15 cellular contexts compared by ENCODE assay signal in the genomic region with DNA sequence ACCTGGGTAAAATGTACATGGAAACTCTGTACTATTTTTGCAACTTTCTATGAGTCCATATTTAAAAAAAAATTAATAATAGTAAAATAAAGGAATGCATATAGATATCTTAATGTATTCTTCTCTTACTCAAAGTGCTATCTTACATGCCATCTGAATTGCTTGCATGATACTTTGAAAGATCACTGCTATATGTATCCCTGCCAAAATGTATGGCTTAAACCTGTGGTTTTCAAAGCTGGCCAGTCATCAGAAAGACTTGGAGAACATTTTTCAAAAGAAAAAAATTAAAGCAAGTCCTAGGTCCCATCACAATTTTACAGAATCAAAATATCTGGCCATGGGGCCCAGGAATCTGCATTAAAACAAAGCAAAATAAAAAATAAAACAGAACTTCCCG.
A peak's percentile ranks its signal among the peaks of the same experiment; 100 is the strongest.
DNase-seq lines count a peak whose midpoint lies in the region; ATAC-seq, FAIRE-seq and TF ChIP-seq lines count a peak whose summit lies in the region.
"Had no signal": no experiment of that assay in that cellular context is flagged by ENCODE, and none has a peak within 500 bp of the region (broad histone marks: within the 10 kb centered on the region; RNA-seq: fewer than 3 reads in every experiment).

No MANE protein-coding gene starts in this region.

- no peak overlapping the region for H3K27ac Mint-ChIP-seq in HFFc6
- H3K27ac Mint-ChIP-seq: CD4-positive, CD25-positive, alpha-beta regulatory T cell; IgD-negative memory B cell had no signal

- no peak for ATAC-seq in gastrocnemius medialis
- no peak for ATAC-seq in GM21576 (IDR thresholded peaks at IDR 0.05; ENCODE audit: unreplicated experiment)

- in situ Hi-C loops in gastrocnemius medialis (cut with MboI; ENCODE audit: low sequenced_read_pairs in 4 of 4): loop anchor here in 2 of 4 donors (10.0 to 25.0 kb wide), 2 partner anchors 151 to 679 kb away; partner anchors contain the start of gene BCL6 (in 2 of the 2)

- TF ChIP-seq POLR2A in gastrocnemius medialis (IDR thresholded peaks at IDR 0.05): no peak
- no peak for TF ChIP-seq POLR2A in GM12891 (IDR thresholded peaks at IDR 0.05; ENCODE audit: low read depth, low read length)

- H3K27me3 ChIP-seq in gastrocnemius medialis: no peaks in the 10 kb centered on the region
- H3K27me3 ChIP-seq: BLaER1 treated with 17β-estradiol and CSF1 and Interleukin-3, amounts not matched to agents 10 nM and 100 nM had no signal

- H3K27me3 Mint-ChIP-seq in HFFc6 (ENCODE audit: insufficient read depth): no peaks in the 10 kb centered on the region
- H3K27me3 Mint-ChIP-seq: CD4-positive, CD25-positive, alpha-beta regulatory T cell; IgD-negative memory B cell had no signal

- H3K36me3 Mint-ChIP-seq in HFFc6 (ENCODE audit: low read depth): peaks cover 30% of the 10 kb centered on the region

- H3K9me3 Mint-ChIP-seq in HFFc6: no peaks in the 10 kb centered on the region
- H3K9me3 Mint-ChIP-seq: CD4-positive, CD25-positive, alpha-beta regulatory T cell; IgD-negative memory B cell had no signal

- no peaks in the 10 kb centered on the region for H3K36me3 ChIP-seq in gastrocnemius medialis

- H3K4me1 Mint-ChIP-seq in HFFc6 (ENCODE audit: low read depth): peaks cover 48% of the 10 kb centered on the region

- no peak overlapping the region for H3K4me3 ChIP-seq in gastrocnemius medialis
- H3K4me3 ChIP-seq: BLaER1 treated with 17β-estradiol and CSF1 and Interleukin-3, amounts not matched to agents 10 nM and 100 nM had no signal

- H3K4me3 Mint-ChIP-seq in HFFc6: no peak overlapping the region
- H3K4me3 Mint-ChIP-seq: CD4-positive, CD25-positive, alpha-beta regulatory T cell had no signal

- H3K9me3 ChIP-seq in gastrocnemius medialis: no peaks in the 10 kb centered on the region

- intact Hi-C loops in gastrocnemius medialis (cut with DNase I; ENCODE audit: low total_unique reads): loop anchor here (2.0 to 5.0 kb wide), 3 partner anchors 139 to 674 kb away; no protein-coding TSS in a partner anchor

- FAIRE-seq in GM12891 (lab: Jason Lieb, UNC): no peak
- FAIRE-seq: G401.6 had no signal

- H3K4me1 ChIP-seq in gastrocnemius medialis: peaks cover 16 to 28% of the 10 kb centered on the region in 2 donors

- DNase-seq in EH (ENCODE audit: low read depth) (peak; percentile 50), HFFc6 (peak; percentile 40), amniotic stem cell (lab: John Stamatoyannopoulos, UW) (peak; percentile 29), gastrocnemius medialis (no peak), HUDEP-2 (lab: John Stamatoyannopoulos, UW; ENCODE audit: unreplicated experiment in 76 of 76) (no peak), GM12891 (ENCODE audit: insufficient read length, low spot score) (no peak)
- no peak for DNase-seq in effector CD8-positive, alpha-beta T cell (lab: John Stamatoyannopoulos, UW)
- DNase-seq: CD4-positive, CD25-positive, alpha-beta regulatory T cell; DMS53; HCEC 1CT had no signal

- TF ChIP-seq CTCF in HFFc6 (IDR thresholded peaks at IDR 0.05) (no peak), gastrocnemius medialis (IDR thresholded peaks at IDR 0.05 in 4 of 5, conservative IDR thresholded peaks at IDR 0.05 in 1 of 5) (no peak)

- H3K27ac ChIP-seq in gastrocnemius medialis: peak overlapping the region; percentile 70 to 84 (median 82)
- H3K27ac ChIP-seq: BLaER1 treated with 17β-estradiol and CSF1 and Interleukin-3, amounts not matched to agents 10 nM and 100 nM; KMS-11 had no signal

TF ChIP-seq in GM12891, 5 proteins besides CTCF, POLR2A, EP300 and RAD21:
- no peak for TF ChIP-seq PAX5 (IDR thresholded peaks at IDR 0.05; ENCODE audit: insufficient read depth, low read length, severe bottlenecking)
TF ChIP-seq in GM12891: peak in this region for 0.

Comparison
In these comparisons a context has a peak if more than half of its experiments do, and no peak if none do; other contexts are left out.
1. DNase-seq: peak in EH (single experiment), HFFc6 (single experiment) and amniotic stem cell (single experiment); none in gastrocnemius medialis (0 of 2), HUDEP-2 (0 of 76), effector CD8-positive, alpha-beta T cell (single experiment) and GM12891 (single experiment).